Comparison of ENCODE assay signal across 22 cellular contexts in genomic region chr4:152047451-152047850, GRCh38.
"Had no signal": no experiment of that assay in that cellular context is flagged by ENCODE, and none has a peak within 500 bp of the region (broad histone marks: within the 10 kb centered on the region; RNA-seq: fewer than 3 reads in every experiment).

No MANE protein-coding gene starts in this region.

- FAIRE-seq: pancreas, small intestine had no signal

- H3K4me3 ChIP-seq: hepatocyte, left ventricle myocardium inferior, lung, pancreas, prostate gland, spleen, suprapubic skin, thoracic aorta, tibial artery, vagina had no signal

- H2AFZ ChIP-seq: hepatocyte had no signal

- H3K36me3 ChIP-seq: left ventricle myocardium inferior, pancreas, prostate gland, spleen, suprapubic skin, thoracic aorta, tibial artery, vagina had no signal

- H3K36me3 Mint-ChIP-seq: stimulated activated effector memory CD8-positive, alpha-beta T cell treated with anti-CD3 and anti-CD28 coated beads, Interleukin-12 subunit alpha, Interleukin-12 subunit beta, amount 100 ng/mL, for 72 hours had no signal

- H3K79me2 ChIP-seq: hepatocyte had no signal

- H3K9me3 ChIP-seq: pancreas, prostate gland, suprapubic skin, thoracic aorta, tibial artery, vagina had no signal

- H3K9me3 Mint-ChIP-seq: natural killer cell treated with Interleukin-12 subunit alpha and Interleukin-12 subunit beta and Interleukin-15 and Interleukin-18, amount 100 ng/mL, for 72 hours had no signal

- H3K4me1 ChIP-seq: pancreas, prostate gland had no signal

- ATAC-seq: naive thymus-derived CD4-positive, alpha-beta T cell; natural killer cell treated with Interleukin-12 subunit alpha and Interleukin-12 subunit beta and Interleukin-15 and Interleukin-18, amount 100 ng/mL, for 72 hours; pancreas; right cardiac atrium; sciatic nerve; stimulated activated effector memory CD8-positive, alpha-beta T cell treated with anti-CD3 and anti-CD28 coated beads, Interleukin-12 subunit alpha, Interleukin-12 subunit beta, amount 100 ng/mL, for 72 hours had no signal

- H3K27me3 ChIP-seq: hepatocyte, pancreas, tibial artery, vagina had no signal

- H3K27me3 Mint-ChIP-seq: stimulated activated naive CD8-positive, alpha-beta T cell treated with anti-CD3 and anti-CD28 coated beads, Interleukin-15, Interleukin-2, amounts not matched to agents 100 ng/mL and 50 ng/mL, for 24 hours had no signal

- H3K27ac Mint-ChIP-seq: naive thymus-derived CD4-positive, alpha-beta T cell; natural killer cell treated with Interleukin-12 subunit alpha and Interleukin-12 subunit beta and Interleukin-15 and Interleukin-18, amount 100 ng/mL, for 72 hours; stimulated activated effector memory CD8-positive, alpha-beta T cell treated with anti-CD3 and anti-CD28 coated beads, Interleukin-12 subunit alpha, Interleukin-12 subunit beta, amount 100 ng/mL, for 72 hours; stimulated activated naive CD8-positive, alpha-beta T cell treated with anti-CD3 and anti-CD28 coated beads, Interleukin-15, Interleukin-2, amounts not matched to agents 100 ng/mL and 50 ng/mL, for 24 hours; type B pancreatic cell had no signal

- DNase-seq: islet precursor cell; left ventricle myocardium inferior; naive thymus-derived CD4-positive, alpha-beta T cell; pancreas; retina; right cardiac atrium; small intestine; spleen; stimulated activated CD4-positive, alpha-beta T cell treated with anti-CD3 and anti-CD28 coated beads, Interleukin-4, amount 100 ng/mL, for 24 hours; stimulated activated naive CD4-positive, alpha-beta T cell; tibial artery had no signal

- H3K4me2 ChIP-seq: hepatocyte had no signal

- H3K27ac ChIP-seq: hepatocyte, left ventricle myocardium inferior, pancreas, prostate gland, spleen, suprapubic skin, vagina had no signal

- H3K4me3 Mint-ChIP-seq: naive thymus-derived CD4-positive, alpha-beta T cell; natural killer cell treated with Interleukin-12 subunit alpha and Interleukin-12 subunit beta and Interleukin-15 and Interleukin-18, amount 100 ng/mL, for 72 hours; stimulated activated effector memory CD8-positive, alpha-beta T cell treated with anti-CD3 and anti-CD28 coated beads, Interleukin-12 subunit alpha, Interleukin-12 subunit beta, amount 100 ng/mL, for 72 hours; stimulated activated naive CD8-positive, alpha-beta T cell treated with anti-CD3 and anti-CD28 coated beads, Interleukin-15, Interleukin-2, amounts not matched to agents 100 ng/mL and 50 ng/mL, for 24 hours; type B pancreatic cell had no signal
